Comparison of ENCODE assay signal across 19 cellular contexts in genomic region chr17:72488542-72489272, GRCh38.
DNase-seq lines count a peak whose midpoint lies in the region; ATAC-seq and TF ChIP-seq lines count a peak whose summit lies in the region.
"Had no signal": no experiment of that assay in that cellular context is flagged by ENCODE, and none has a peak within 500 bp of the region (broad histone marks: within the 10 kb centered on the region; RNA-seq: fewer than 3 reads in every experiment).

No MANE protein-coding gene starts in this region.

- H2AFZ ChIP-seq in GM23248 = no peak overlapping the region

- WGBS in GM23248 (ENCODE audit: low coverage in 1 of 2, low lambda C conversion rate in 2 of 2, missing lambda C conversion rate in 2 of 2), 2 experiments = 75 to 77% methylated on average over 11 of the region's 11 CpGs

- no peak overlapping the region for H3K4me3 Mint-ChIP-seq in progenitor cell of endocrine pancreas (ENCODE audit: low read depth)
- H3K4me3 Mint-ChIP-seq in activated T-helper 2 cell treated with anti-CD3 and anti-CD28 coated beads, Interferon-gamma antibody, Interleukin-2, Interleukin-4, amounts not matched to agents 10 μg/mL and 5 μg/mL and 100 μg/mL, durations not matched to agents 14 hours and 24 hours and 36 hours (ENCODE audit: low read depth) = no peak overlapping the region
- H3K4me3 Mint-ChIP-seq: activated B cell treated with CpG ODN at 0.5 μM for 24 hours; T-helper 1 cell treated with Interleukin-12 subunit alpha and Interleukin-12 subunit beta and Interleukin-4 antibody, amounts not matched to agents 30 μg/mL and 1 μg/mL, for 36 hours had no signal

- H3K4me3 ChIP-seq in colonic mucosa = no peak overlapping the region
- no peak overlapping the region for H3K4me3 ChIP-seq in GM23248
- H3K4me3 ChIP-seq: testis had no signal

- H3K27ac ChIP-seq in colonic mucosa = peak overlapping the region; percentile 72
- H3K27ac ChIP-seq in GM23248 = no peak overlapping the region
- H3K27ac ChIP-seq: testis had no signal

- H3K36me3 ChIP-seq in colonic mucosa = no peaks in the 10 kb centered on the region
- no peaks in the 10 kb centered on the region for H3K36me3 ChIP-seq in GM23248 (ENCODE audit: low read depth)

- no peak for ATAC-seq in GM19467 (IDR thresholded peaks at IDR 0.05; ENCODE audit: unreplicated experiment)
- ATAC-seq: left cardiac atrium, Right ventricle myocardium inferior, sciatic nerve had no signal

- no peak overlapping the region for H3K4me2 ChIP-seq in GM23248 (ENCODE audit: unreplicated experiment)

- no peaks in the 10 kb centered on the region for H3F3A ChIP-seq in GM23248 (ENCODE audit: insufficient read depth)

- TF ChIP-seq CTCF in colonic mucosa (IDR thresholded peaks at IDR 0.05) (no peak), progenitor cell of endocrine pancreas (IDR thresholded peaks at IDR 0.05; ENCODE audit: unreplicated experiment) (no peak)

- no peaks in the 10 kb centered on the region for H3K4me1 ChIP-seq in colonic mucosa
- H3K4me1 ChIP-seq in GM23248 (ENCODE audit: insufficient read depth) = no peaks in the 10 kb centered on the region
- H3K4me1 ChIP-seq: testis had no signal

- no peaks in the 10 kb centered on the region for H3K9me2 ChIP-seq in GM23248 (ENCODE audit: insufficient read depth)

- DNase-seq in NCI-H1105 treated with DMSO at 0.1 percent for 48 hours (lab: John Stamatoyannopoulos, UW) (peak; percentile 57), NCI-H526 (lab: John Stamatoyannopoulos, UW) (peak; percentile 69 to 73), colonic mucosa (peak; percentile 39), progenitor cell of endocrine pancreas (ENCODE audit: low spot score, unreplicated experiment) (no peak), T-helper 1 cell (no peak), GM23248 (no peak)
- DNase-seq in activated T-helper 2 cell treated with anti-CD3 and anti-CD28 coated beads, Interferon-gamma antibody, Interleukin-2, Interleukin-4, amounts not matched to agents 10 μg/mL and 5 μg/mL and 100 μg/mL, durations not matched to agents 14 hours and 24 hours and 36 hours (ENCODE audit: low spot score) = no peak
- DNase-seq: activated B cell treated with CpG ODN at 0.5 μM for 24 hours; foreskin fibroblast; GDM1; left cardiac atrium; MM.1S; NCI-H2029 treated with DMSO at 0.1 percent for 48 hours; stimulated activated CD4-positive, alpha-beta T cell treated with anti-CD3 and anti-CD28 coated beads, Interleukin-2, amount 100 ng/mL, for 48 hours; testis had no signal

- H3K9me3 Mint-ChIP-seq in progenitor cell of endocrine pancreas (ENCODE audit: low read depth) = peaks cover 7% of the 10 kb centered on the region
- H3K9me3 Mint-ChIP-seq in activated T-helper 2 cell treated with anti-CD3 and anti-CD28 coated beads, Interferon-gamma antibody, Interleukin-2, Interleukin-4, amounts not matched to agents 10 μg/mL and 5 μg/mL and 100 μg/mL, durations not matched to agents 14 hours and 24 hours and 36 hours = no peaks in the 10 kb centered on the region

- peak overlapping the region; percentile 11 for H3K27ac Mint-ChIP-seq in progenitor cell of endocrine pancreas
- H3K27ac Mint-ChIP-seq in activated T-helper 2 cell treated with anti-CD3 and anti-CD28 coated beads, Interferon-gamma antibody, Interleukin-2, Interleukin-4, amounts not matched to agents 10 μg/mL and 5 μg/mL and 100 μg/mL, durations not matched to agents 14 hours and 24 hours and 36 hours = no peak overlapping the region
- H3K27ac Mint-ChIP-seq: activated B cell treated with CpG ODN at 0.5 μM for 24 hours; T-helper 1 cell treated with Interleukin-12 subunit alpha and Interleukin-12 subunit beta and Interleukin-4 antibody, amounts not matched to agents 30 μg/mL and 1 μg/mL, for 36 hours had no signal

- in situ Hi-C loops in GM23248 (cut with MboI) = no loop called here

- intact Hi-C loops in colonic mucosa (cut with DNase I) = no loop called here
- intact Hi-C loops in activated T-helper 2 cell treated with anti-CD3 and anti-CD28 coated beads, Interferon-gamma antibody, Interleukin-2, Interleukin-4, amounts not matched to agents 10 μg/mL and 5 μg/mL and 100 μg/mL, durations not matched to agents 14 hours and 24 hours and 36 hours (cut with micrococcal nuclease) = no loop called here

- no peaks in the 10 kb centered on the region for H3K27me3 Mint-ChIP-seq in progenitor cell of endocrine pancreas
- H3K27me3 Mint-ChIP-seq in activated T-helper 2 cell treated with anti-CD3 and anti-CD28 coated beads, Interferon-gamma antibody, Interleukin-2, Interleukin-4, amounts not matched to agents 10 μg/mL and 5 μg/mL and 100 μg/mL, durations not matched to agents 14 hours and 24 hours and 36 hours (ENCODE audit: low read depth) = no peaks in the 10 kb centered on the region

- no peaks in the 10 kb centered on the region for H3K27me3 ChIP-seq in colonic mucosa
- no peaks in the 10 kb centered on the region for H3K27me3 ChIP-seq in GM23248 (replicated peaks; ENCODE audit: insufficient read depth)
- H3K27me3 ChIP-seq: testis had no signal

- H3K4me1 Mint-ChIP-seq in progenitor cell of endocrine pancreas (ENCODE audit: low read depth) = peaks cover 21% of the 10 kb centered on the region
- no peaks in the 10 kb centered on the region for H3K4me1 Mint-ChIP-seq in activated T-helper 2 cell treated with anti-CD3 and anti-CD28 coated beads, Interferon-gamma antibody, Interleukin-2, Interleukin-4, amounts not matched to agents 10 μg/mL and 5 μg/mL and 100 μg/mL, durations not matched to agents 14 hours and 24 hours and 36 hours (ENCODE audit: low read depth)
- H3K4me1 Mint-ChIP-seq: activated B cell treated with CpG ODN at 0.5 μM for 24 hours had no signal

- H3K79me2 ChIP-seq in GM23248 (ENCODE audit: insufficient read depth) = peaks cover 33% of the 10 kb centered on the region

- peaks cover 11% of the 10 kb centered on the region for H3K36me3 Mint-ChIP-seq in progenitor cell of endocrine pancreas (ENCODE audit: insufficient read depth)
- H3K36me3 Mint-ChIP-seq in activated T-helper 2 cell treated with anti-CD3 and anti-CD28 coated beads, Interferon-gamma antibody, Interleukin-2, Interleukin-4, amounts not matched to agents 10 μg/mL and 5 μg/mL and 100 μg/mL, durations not matched to agents 14 hours and 24 hours and 36 hours (ENCODE audit: low read depth) = no peaks in the 10 kb centered on the region

- no peaks in the 10 kb centered on the region for H4K20me1 ChIP-seq in GM23248 (ENCODE audit: insufficient read depth)

- H3K9me3 ChIP-seq in colonic mucosa = no peaks in the 10 kb centered on the region
- H3K9me3 ChIP-seq in GM23248 (ENCODE audit: low read depth) = no peaks in the 10 kb centered on the region
- H3K9me3 ChIP-seq: testis had no signal

- H3K9ac ChIP-seq in colonic mucosa (ENCODE audit: low read depth in 2 of 2, low read length in 2 of 2) = peak overlapping the region in 1 of 2 donors; percentile 77
- H3K9ac ChIP-seq in GM23248 = no peak overlapping the region

Comparison
In these comparisons a context has a peak if more than half of its experiments do, and no peak if none do; other contexts are left out.
1. DNase-seq: peak in NCI-H1105 treated with DMSO at 0.1 percent for 48 hours (single experiment), NCI-H526 (2 of 2) and colonic mucosa (single experiment); none in progenitor cell of endocrine pancreas (single experiment), T-helper 1 cell (0 of 5), activated T-helper 2 cell treated with anti-CD3 and anti-CD28 coated beads, Interferon-gamma antibody, Interleukin-2, Interleukin-4, amounts not matched to agents 10 μg/mL and 5 μg/mL and 100 μg/mL, durations not matched to agents 14 hours and 24 hours and 36 hours (single experiment) and GM23248 (single experiment).